ENCODE assay signal across 17 cellular contexts in the genomic region with DNA sequence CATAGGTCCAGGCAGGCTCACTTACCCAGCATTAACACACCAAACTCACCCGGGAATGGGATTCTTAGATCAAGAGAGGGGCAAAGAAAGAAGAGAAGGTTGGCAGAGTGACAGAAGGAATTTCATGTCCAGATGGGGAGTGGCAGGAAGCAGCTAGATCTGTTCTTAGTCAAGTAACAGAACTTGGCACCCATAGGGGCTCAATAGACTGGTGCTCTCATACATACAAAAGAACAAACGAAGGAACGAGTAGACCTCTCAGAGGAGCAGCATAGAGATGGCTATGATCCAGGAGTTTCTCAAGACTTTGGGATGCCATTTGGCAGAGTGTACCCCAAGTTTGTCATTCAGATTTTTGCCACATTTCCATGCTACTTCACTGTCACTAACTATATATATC. TPM values are rescaled to one million over a fixed set of nuclear protein-coding genes. Genes with fewer than 3 reads are reported as not detected.
DNase-seq lines count a peak whose midpoint lies in the region; ATAC-seq and TF ChIP-seq lines count a peak whose summit lies in the region.
"Had no signal": no experiment of that assay in that cellular context is flagged by ENCODE, and none has a peak within 500 bp of the region (broad histone marks: within the 10 kb centered on the region; RNA-seq: fewer than 3 reads in every experiment).

No MANE protein-coding gene starts in this region.

- no peak overlapping the region for H3K27ac ChIP-seq in mammary epithelial cell (ENCODE audit: insufficient read depth, low read depth, low read length)
- peak overlapping the region in 7 of 11 experiments; percentile 72 to 88 (median 83); a peak in 13 of 22 replicates for H3K27ac ChIP-seq in BLaER1 treated with 17β-estradiol and CSF1 and Interleukin-3, amounts not matched to agents 10 nM and 100 nM
- H3K27ac ChIP-seq: HL-60 had no signal

- no peaks in the 10 kb centered on the region for H3K36me3 Mint-ChIP-seq in MCF 10A (ENCODE audit: insufficient read depth, unreplicated experiment)
- H3K36me3 Mint-ChIP-seq: CD4-positive, CD25-positive, alpha-beta regulatory T cell; CD8-positive, alpha-beta memory T cell had no signal

- no peaks in the 10 kb centered on the region for H3K4me1 ChIP-seq in mammary epithelial cell (ENCODE audit: insufficient read depth, low read length)
- H3K4me1 ChIP-seq in BLaER1 treated with 17β-estradiol and CSF1 and Interleukin-3, amounts not matched to agents 10 nM and 100 nM = peaks cover 21 to 91% (median 81%) of the 10 kb centered on the region in 10 experiments

- H3K9me3 ChIP-seq in mammary epithelial cell (replicated peaks; ENCODE audit: insufficient read depth, low read length) = no peaks in the 10 kb centered on the region
- peaks cover 7 to 28% (median 23%) of the 10 kb centered on the region in 11 experiments; a peak in 20 of 22 replicates for H3K9me3 ChIP-seq in BLaER1 treated with 17β-estradiol and CSF1 and Interleukin-3, amounts not matched to agents 10 nM and 100 nM (replicated peaks in 1 of 11)

- no peak for TF ChIP-seq CTCF in MCF 10A (IDR thresholded peaks at IDR 0.05; ENCODE audit: unreplicated experiment)
- no peak for TF ChIP-seq CTCF in mammary epithelial cell (conservative IDR thresholded peaks at IDR 0.05 in 1 of 2, IDR thresholded peaks at IDR 0.05 in 1 of 2; ENCODE audit: extremely low read depth in 1 of 2, insufficient read depth in 1 of 2, low read depth in 1 of 2, low read length in 2 of 2)

- no TSS peak for BruUV-seq in MCF 10A (replicated peaks; lab: Mats Ljungman, UMichigan)
- no TSS peak for BruUV-seq in mammary epithelial cell (replicated peaks; lab: Mats Ljungman, UMichigan)

- H3K27ac Mint-ChIP-seq in MCF 10A (ENCODE audit: low read depth, unreplicated experiment) = peak overlapping the region; percentile 47
- H3K27ac Mint-ChIP-seq: CD4-positive, CD25-positive, alpha-beta regulatory T cell; CD8-positive, alpha-beta memory T cell; GM23338 had no signal

- H3K9ac ChIP-seq in mammary epithelial cell (ENCODE audit: insufficient read depth, low read length) = no peak overlapping the region
- H3K9ac ChIP-seq in BLaER1 treated with 17β-estradiol and CSF1 and Interleukin-3, amounts not matched to agents 10 nM and 100 nM = peak overlapping the region in 2 of 11 experiments; percentile 38 to 75; a peak in 3 of 22 replicates

- H3K36me3 ChIP-seq in mammary epithelial cell (ENCODE audit: insufficient read depth, low read length) = no peaks in the 10 kb centered on the region
- no peaks in the 10 kb centered on the region for H3K36me3 ChIP-seq in BLaER1 treated with 17β-estradiol and CSF1 and Interleukin-3, amounts not matched to agents 10 nM and 100 nM

- H3K27me3 ChIP-seq in mammary epithelial cell (ENCODE audit: insufficient read depth, low read length) = no peaks in the 10 kb centered on the region
- peaks cover 0 to 5% (median 0%) of the 10 kb centered on the region in 11 experiments; a peak in 1 of 22 replicates for H3K27me3 ChIP-seq in BLaER1 treated with 17β-estradiol and CSF1 and Interleukin-3, amounts not matched to agents 10 nM and 100 nM

- ATAC-seq in SK-N-SH treated with all-trans-retinoic acid at 6 μM for 48 hours (peak; percentile 83), HG02884 (IDR thresholded peaks at IDR 0.05; ENCODE audit: unreplicated experiment) (no peak)
- ATAC-seq: GM23338 had no signal

- in situ Hi-C loops in mammary epithelial cell (cut with MboI; ENCODE audit: low sequenced_read_pairs in 2 of 2) = no loop called here

- no peak overlapping the region for H3K4me3 ChIP-seq in mammary epithelial cell (replicated peaks in 1 of 3; ENCODE audit: insufficient read depth in 1 of 3, low read depth in 2 of 3, low read length in 3 of 3)
- no peak overlapping the region for H3K4me3 ChIP-seq in BLaER1 treated with 17β-estradiol and CSF1 and Interleukin-3, amounts not matched to agents 10 nM and 100 nM
- H3K4me3 ChIP-seq: GM23338 had no signal

- no peaks in the 10 kb centered on the region for H3K79me2 ChIP-seq in mammary epithelial cell (ENCODE audit: insufficient read depth, low read length)

- dilution Hi-C loops in mammary epithelial cell (cut with HindIII; ENCODE audit: low sequenced_read_pairs) = no loop called here

- no peak overlapping the region for H2AFZ ChIP-seq in mammary epithelial cell (ENCODE audit: low read depth, low read length)
- H2AFZ ChIP-seq: GM23338 had no signal

- no peak overlapping the region for H3K4me2 ChIP-seq in mammary epithelial cell (ENCODE audit: insufficient read depth, low read depth, low read length)
- peak overlapping the region; percentile 1 to 87 (median 72); a peak in 19 of 22 replicates for H3K4me2 ChIP-seq in BLaER1 treated with 17β-estradiol and CSF1 and Interleukin-3, amounts not matched to agents 10 nM and 100 nM
- H3K4me2 ChIP-seq: GM23338 had no signal

- H4K20me1 ChIP-seq in mammary epithelial cell (ENCODE audit: insufficient read depth, low read length) = no peaks in the 10 kb centered on the region
- no peaks in the 10 kb centered on the region for H4K20me1 ChIP-seq in BLaER1 treated with 17β-estradiol and CSF1 and Interleukin-3, amounts not matched to agents 10 nM and 100 nM

- H3K4me3 Mint-ChIP-seq in MCF 10A (ENCODE audit: unreplicated experiment) = no peak overlapping the region
- H3K4me3 Mint-ChIP-seq: CD4-positive, CD25-positive, alpha-beta regulatory T cell; CD8-positive, alpha-beta memory T cell; GM23338 had no signal

- WGBS in mammary epithelial cell (ENCODE audit: low coverage, missing lambda C conversion rate) = 50% methylated on average over 3 of the region's 3 CpGs

- CTCF ChIA-PET in MCF 10A (lab: Yijun Ruan, JAX) = interaction anchor here (0.8 kb wide), 1 partner anchor 70 kb away, joined by 4 read pairs; no protein-coding TSS in a partner anchor
- CTCF ChIA-PET in mammary epithelial cell (lab: Charles Lee; ENCODE audit: low non-redundant PET) = no interaction called here

- POLR2A ChIA-PET in MCF 10A (lab: Yijun Ruan, JAX) = interaction anchor here (1.4 kb wide), 1 partner anchor 12 kb away, joined by 3 read pairs; no protein-coding TSS in a partner anchor

- intact Hi-C loops in MCF 10A (cut with micrococcal nuclease) = no loop called here
- intact Hi-C loops in mammary epithelial cell (cut with micrococcal nuclease) = no loop called here

- peaks cover 6% of the 10 kb centered on the region for H3K4me1 Mint-ChIP-seq in MCF 10A (ENCODE audit: insufficient read depth, unreplicated experiment)
- H3K4me1 Mint-ChIP-seq: CD4-positive, CD25-positive, alpha-beta regulatory T cell; CD8-positive, alpha-beta memory T cell; GM23338 had no signal

- H3K9me3 Mint-ChIP-seq in MCF 10A (ENCODE audit: unreplicated experiment) = no peaks in the 10 kb centered on the region

- H3K27me3 Mint-ChIP-seq in MCF 10A (ENCODE audit: insufficient read depth, unreplicated experiment) = no peaks in the 10 kb centered on the region

- DNase-seq in MCF 10A (ENCODE audit: unreplicated experiment) = peak; percentile 80
- DNase-seq in mammary epithelial cell = no peak
- DNase-seq in activated CD4-positive, CD25-positive, alpha-beta regulatory T cell (lab: John Stamatoyannopoulos, UW) = no peak
- no peak for DNase-seq in D341Med (ENCODE audit: low spot score)
- DNase-seq: 8988T; C1 segment of cervical spinal cord; CD4-positive, CD25-positive, alpha-beta regulatory T cell; CD8-positive, alpha-beta memory T cell; COR-L47; DMS79 treated with DMSO at 0.1 percent for 48 hours; GF-D8; HCEC 1CT had no signal

TF ChIP-seq in SK-N-SH treated with all-trans-retinoic acid at 6 μM for 48 hours, 23 proteins besides CTCF, POLR2A, EP300 and RAD21 (continues in another document):
- TF ChIP-seq ZNF565 (CRISPR knock-in tag; conservative IDR thresholded peaks at IDR 0.05; ENCODE audit: low read depth) (no peak), ZFP30 (CRISPR knock-in tag; IDR thresholded peaks at IDR 0.05) (no peak), RARB (CRISPR knock-in tag; IDR thresholded peaks at IDR 0.05) (no peak), TOX (CRISPR knock-in tag; IDR thresholded peaks at IDR 0.05; ENCODE audit: borderline replicate concordance) (no peak), OSR1 (CRISPR knock-in tag; IDR thresholded peaks at IDR 0.05) (no peak), ARNTL (CRISPR knock-in tag; IDR thresholded peaks at IDR 0.05; ENCODE audit: borderline replicate concordance, low read depth) (no peak), ZFP3 (CRISPR knock-in tag; IDR thresholded peaks at IDR 0.05) (no peak)
- TF ChIP-seq, protein P1, sequence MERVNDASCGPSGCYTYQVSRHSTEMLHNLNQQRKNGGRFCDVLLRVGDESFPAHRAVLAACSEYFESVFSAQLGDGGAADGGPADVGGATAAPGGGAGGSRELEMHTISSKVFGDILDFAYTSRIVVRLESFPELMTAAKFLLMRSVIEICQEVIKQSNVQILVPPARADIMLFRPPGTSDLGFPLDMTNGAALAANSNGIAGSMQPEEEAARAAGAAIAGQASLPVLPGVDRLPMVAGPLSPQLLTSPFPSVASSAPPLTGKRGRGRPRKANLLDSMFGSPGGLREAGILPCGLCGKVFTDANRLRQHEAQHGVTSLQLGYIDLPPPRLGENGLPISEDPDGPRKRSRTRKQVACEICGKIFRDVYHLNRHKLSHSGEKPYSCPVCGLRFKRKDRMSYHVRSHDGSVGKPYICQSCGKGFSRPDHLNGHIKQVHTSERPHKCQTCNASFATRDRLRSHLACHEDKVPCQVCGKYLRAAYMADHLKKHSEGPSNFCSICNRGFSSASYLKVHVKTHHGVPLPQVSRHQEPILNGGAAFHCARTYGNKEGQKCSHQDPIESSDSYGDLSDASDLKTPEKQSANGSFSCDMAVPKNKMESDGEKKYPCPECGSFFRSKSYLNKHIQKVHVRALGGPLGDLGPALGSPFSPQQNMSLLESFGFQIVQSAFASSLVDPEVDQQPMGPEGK (CRISPR knock-in tag; IDR thresholded peaks at IDR 0.05; ENCODE audit: borderline replicate concordance) = no peak

RNA-seq across cellular contexts. Expression of a gene that starts 47.8 kb away (rescaled TPM):
- total RNA-seq in MCF 10A (2022) = 4.2 and 5.1 TPM in 2 replicates
- 10 to 100 TPM in 1 of 2 donors, 1 to 10 TPM in 1; 3.3 to 15.1 TPM for total RNA-seq in mammary epithelial cell
- 17.9 TPM for polyA plus RNA-seq in mammary epithelial cell
- 22.7 TPM for polyA minus RNA-seq in mammary epithelial cell

RNA-seq across cellular contexts. Expression of a gene that starts 59.8 kb away (rescaled TPM):
- not detected in 2 replicates for total RNA-seq in MCF 10A (2022)
- total RNA-seq in mammary epithelial cell = 1 to 10 TPM; 3.8 to 5.0 TPM
- 0.44 TPM for polyA plus RNA-seq in mammary epithelial cell
- not detected for polyA minus RNA-seq in mammary epithelial cell
